ENCODE assay signal across 16 cellular contexts in genomic region chr10:25818751-25819150, GRCh38.
"Had no signal": no experiment of that assay in that cellular context is flagged by ENCODE, and none has a peak within 500 bp of the region (broad histone marks: within the 10 kb centered on the region; RNA-seq: fewer than 3 reads in every experiment).

No MANE protein-coding gene starts in this region.

- H3K4me1 ChIP-seq: esophagus muscularis mucosa, heart left ventricle, tibial nerve had no signal

- H3K4me3 ChIP-seq: esophagus muscularis mucosa, heart left ventricle, mucosa of descending colon, tibial nerve had no signal

- H3K27me3 ChIP-seq: brain microvascular endothelial cell, esophagus muscularis mucosa, tibial nerve had no signal

- ATAC-seq: heart left ventricle; left cardiac atrium; mucosa of descending colon; naive thymus-derived CD8-positive, alpha-beta T cell; right cardiac atrium; SK-N-SH treated with all-trans-retinoic acid at 6 μM for 48 hours had no signal

- H3K27ac ChIP-seq: brain microvascular endothelial cell, esophagus muscularis mucosa, heart left ventricle, tibial nerve had no signal

- DNase-seq: activated CD4-positive, alpha-beta T cell treated with anti-CD3 and anti-CD28 coated beads, Interleukin-2, amount 50 U/mL, for 1 hour; amniotic stem cell; brain microvascular endothelial cell; foreskin fibroblast; heart left ventricle; immature natural killer cell; left cardiac atrium; mucosa of descending colon; naive thymus-derived CD8-positive, alpha-beta T cell; occipital lobe; right cardiac atrium; small intestine; T-helper 2 cell had no signal

- H3K9me3 ChIP-seq: esophagus muscularis mucosa, heart left ventricle, mucosa of descending colon, tibial nerve had no signal

- H3K36me3 ChIP-seq: brain microvascular endothelial cell, esophagus muscularis mucosa, heart left ventricle, tibial nerve had no signal
